In the genomic region with DNA sequence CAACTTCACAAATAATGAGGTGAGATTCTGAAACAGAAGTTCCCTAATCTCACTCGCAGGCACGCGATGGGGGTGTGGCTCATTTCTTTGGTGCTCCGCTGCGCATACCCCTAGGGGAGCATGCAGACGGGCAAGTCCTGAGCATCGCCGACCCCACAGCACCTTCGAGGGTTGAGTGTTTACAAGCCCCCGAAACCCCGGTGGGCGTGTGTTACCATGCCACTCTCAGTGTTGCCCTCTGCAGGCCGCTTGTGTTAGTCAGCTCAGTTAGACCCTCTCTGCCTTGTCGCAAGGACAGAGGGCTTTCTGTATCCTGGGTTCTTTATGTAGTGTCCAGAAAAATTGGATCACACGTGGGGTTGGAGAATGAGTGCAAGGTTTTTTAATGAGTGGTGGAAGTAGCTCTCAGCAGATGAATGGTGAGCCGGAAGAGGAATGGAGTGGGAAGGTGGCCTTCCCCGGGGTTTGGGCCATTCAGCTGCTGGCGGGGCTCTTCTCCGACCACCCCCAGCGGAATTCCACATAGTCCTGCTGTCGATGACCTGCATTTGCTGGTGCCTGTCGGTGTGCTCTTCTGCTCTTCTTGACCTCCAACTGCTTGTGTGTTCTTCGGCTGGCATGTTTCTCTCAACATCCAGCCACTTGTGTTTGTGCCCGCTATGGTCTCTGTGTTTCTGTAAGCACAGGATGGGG, we compare ENCODE assay signal across 1 cellular context.
A peak's percentile ranks its signal among the peaks of the same experiment; 100 is the strongest.
TF ChIP-seq lines count a peak whose summit lies in the region.

No MANE protein-coding gene starts in this region.

TF ChIP-seq in WTC11, 78 proteins besides CTCF, POLR2A, EP300 and RAD21 (continued from another document):
- TF ChIP-seq, protein P1, sequence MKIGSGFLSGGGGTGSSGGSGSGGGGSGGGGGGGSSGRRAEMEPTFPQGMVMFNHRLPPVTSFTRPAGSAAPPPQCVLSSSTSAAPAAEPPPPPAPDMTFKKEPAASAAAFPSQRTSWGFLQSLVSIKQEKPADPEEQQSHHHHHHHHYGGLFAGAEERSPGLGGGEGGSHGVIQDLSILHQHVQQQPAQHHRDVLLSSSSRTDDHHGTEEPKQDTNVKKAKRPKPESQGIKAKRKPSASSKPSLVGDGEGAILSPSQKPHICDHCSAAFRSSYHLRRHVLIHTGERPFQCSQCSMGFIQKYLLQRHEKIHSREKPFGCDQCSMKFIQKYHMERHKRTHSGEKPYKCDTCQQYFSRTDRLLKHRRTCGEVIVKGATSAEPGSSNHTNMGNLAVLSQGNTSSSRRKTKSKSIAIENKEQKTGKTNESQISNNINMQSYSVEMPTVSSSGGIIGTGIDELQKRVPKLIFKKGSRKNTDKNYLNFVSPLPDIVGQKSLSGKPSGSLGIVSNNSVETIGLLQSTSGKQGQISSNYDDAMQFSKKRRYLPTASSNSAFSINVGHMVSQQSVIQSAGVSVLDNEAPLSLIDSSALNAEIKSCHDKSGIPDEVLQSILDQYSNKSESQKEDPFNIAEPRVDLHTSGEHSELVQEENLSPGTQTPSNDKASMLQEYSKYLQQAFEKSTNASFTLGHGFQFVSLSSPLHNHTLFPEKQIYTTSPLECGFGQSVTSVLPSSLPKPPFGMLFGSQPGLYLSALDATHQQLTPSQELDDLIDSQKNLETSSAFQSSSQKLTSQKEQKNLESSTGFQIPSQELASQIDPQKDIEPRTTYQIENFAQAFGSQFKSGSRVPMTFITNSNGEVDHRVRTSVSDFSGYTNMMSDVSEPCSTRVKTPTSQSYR (CRISPR knock-in tag; IDR thresholded peaks at IDR 0.05), result no peak
- TF ChIP-seq ZNF317 (CRISPR knock-in tag; IDR thresholded peaks at IDR 0.05; ENCODE audit: borderline replicate concordance, low read depth) (no peak), FOXP1 (CRISPR knock-in tag; IDR thresholded peaks at IDR 0.05; ENCODE audit: borderline replicate concordance) (peak; percentile 17; the same call in 1 of the 2 replicates)
TF ChIP-seq in WTC11: peak in this region for 5.
